In genomic region chr10:35070521-35070920, GRCh38 we compare ENCODE assay signal across 25 cellular contexts.
"Had no signal": no experiment of that assay in that cellular context is flagged by ENCODE, and none has a peak within 500 bp of the region (broad histone marks: within the 10 kb centered on the region; RNA-seq: fewer than 3 reads in every experiment).

No MANE protein-coding gene starts in this region.

- H3K27ac ChIP-seq: brain microvascular endothelial cell, cardiac muscle cell had no signal

- H3K9me3 Mint-ChIP-seq: activated B cell treated with CpG ODN at 0.5 μM for 24 hours; activated naive CD4-positive, alpha-beta T cell treated with anti-CD3 and anti-CD28 coated beads, Interleukin-2, amount 50 U/mL, for 72 hours had no signal

- H3K9me3 ChIP-seq: MG63 had no signal

- H3K4me3 ChIP-seq: cardiac muscle cell, MG63 had no signal

- H3K27me3 ChIP-seq: brain microvascular endothelial cell, cardiac muscle cell, MG63 had no signal

- H3K4me3 Mint-ChIP-seq: activated B cell treated with CpG ODN at 0.5 μM for 24 hours; activated CD8-positive, alpha-beta T cell treated with anti-CD3 and anti-CD28 coated beads, Interleukin-2, amount 10 ng/mL, durations not matched to agents 7 days and 5 days had no signal

- H3K27me3 Mint-ChIP-seq: activated B cell treated with CpG ODN at 0.5 μM for 24 hours had no signal

- H3K27ac Mint-ChIP-seq: activated B cell treated with CpG ODN at 0.5 μM for 24 hours; activated CD8-positive, alpha-beta T cell treated with anti-CD3 and anti-CD28 coated beads, Interleukin-2, amount 10 ng/mL, durations not matched to agents 7 days and 5 days had no signal

- DNase-seq: activated B cell treated with CpG ODN at 0.5 μM for 24 hours; activated CD4-positive, alpha-beta T cell treated with anti-CD3 and anti-CD28 coated beads for 1 hour; activated CD4-positive, alpha-beta T cell treated with anti-CD3 and anti-CD28 coated beads, Interleukin-2, amount 50 U/mL, for 4 hours; activated CD8-positive, alpha-beta memory T cell treated with anti-CD3 and anti-CD28 coated beads, Interleukin-2, amount 50 U/mL, for 48 hours; activated CD8-positive, alpha-beta T cell treated with anti-CD3 and anti-CD28 coated beads, Interleukin-2, amount 10 ng/mL, durations not matched to agents 7 days and 5 days; activated T-cell treated with anti-CD3 and anti-CD28 coated beads, Interleukin-2, amount 50 U/mL, for 48 hours; brain microvascular endothelial cell; cerebellar nuclear complex; MG63; MV-4-11; NCI-H1092 treated with DMSO at 0.1 percent for 48 hours; NCI-H1417 treated with DMSO at 0.1 percent for 48 hours; NCI-H1694; NCI-H2029; NCI-H2107; NCI-H2171 treated with DMSO at 0.1 percent for 48 hours; NCI-H226; NCI-H510A; NCI-H526 treated with DMSO at 0.1 percent for 48 hours; NCI-H82; SIG-M5; T-helper 2 cell; T1000 had no signal

- ATAC-seq: activated CD8-positive, alpha-beta T cell treated with anti-CD3 and anti-CD28 coated beads, Interleukin-2, amount 10 ng/mL, durations not matched to agents 7 days and 5 days; activated naive CD4-positive, alpha-beta T cell treated with anti-CD3 and anti-CD28 coated beads, Interleukin-2, amount 50 U/mL, for 72 hours had no signal
